ENCODE assay signal across 9 cellular contexts in genomic region chr3:51994530-51994929, GRCh38. TPM values are rescaled to one million over a fixed set of nuclear protein-coding genes. Genes with fewer than 3 reads are reported as not detected.
DNase-seq lines count a peak whose midpoint lies in the region; ATAC-seq and TF ChIP-seq lines count a peak whose summit lies in the region.
"Had no signal": no experiment of that assay in that cellular context is flagged by ENCODE, and none has a peak within 500 bp of the region (broad histone marks: within the 10 kb centered on the region; RNA-seq: fewer than 3 reads in every experiment).

No MANE protein-coding gene starts in this region.

- H3K4me3 Mint-ChIP-seq in CD4-positive, CD25-positive, alpha-beta regulatory T cell: peak overlapping the region; percentile 95 to 100 (median 99)
- H3K4me3 Mint-ChIP-seq in nephron: peak overlapping the region; percentile 99 to 100 (median 100)

- no peak for TF ChIP-seq POLR2A in NB4 (IDR thresholded peaks at IDR 0.05; ENCODE audit: extremely low read depth, insufficient read length)

- H3K4me1 ChIP-seq in CD4-positive, CD25-positive, alpha-beta regulatory T cell (ENCODE audit: control insufficient read depth, insufficient read depth, low read length, poor library complexity, severe bottlenecking): peaks cover 25% of the 10 kb centered on the region
- peaks cover 8% of the 10 kb centered on the region for H3K4me1 ChIP-seq in ectodermal cell (ENCODE audit: control insufficient read depth, insufficient read depth, low read length)

- DNase-seq in CD4-positive, CD25-positive, alpha-beta regulatory T cell: no peak
- no peak for DNase-seq in NB4 (ENCODE audit: low read depth)
- DNase-seq: MV-4-11 had no signal

- H3K9me3 ChIP-seq in CD4-positive, CD25-positive, alpha-beta regulatory T cell (ENCODE audit: control insufficient read depth in 2 of 2, low read length in 2 of 2): no peaks in the 10 kb centered on the region
- H3K9me3 ChIP-seq in ectodermal cell (ENCODE audit: control insufficient read depth, low read length): no peaks in the 10 kb centered on the region

- peaks cover 17% of the 10 kb centered on the region for H3K36me3 Mint-ChIP-seq in CD4-positive, CD25-positive, alpha-beta regulatory T cell
- H3K36me3 Mint-ChIP-seq in nephron (ENCODE audit: low read depth): peaks cover 43% of the 10 kb centered on the region

- H3K27me3 ChIP-seq in CD4-positive, CD25-positive, alpha-beta regulatory T cell (ENCODE audit: control insufficient read depth, insufficient read depth, low read length): no peaks in the 10 kb centered on the region
- H3K27me3 ChIP-seq in ectodermal cell (ENCODE audit: control insufficient read depth, insufficient read depth, low read length, poor library complexity, severe bottlenecking): no peaks in the 10 kb centered on the region

- H3K27ac Mint-ChIP-seq in CD4-positive, CD25-positive, alpha-beta regulatory T cell: peak overlapping the region; percentile 95 to 100 (median 100)
- H3K27ac Mint-ChIP-seq in nephron: peak overlapping the region; percentile 99 to 100 (median 99)

- peaks cover 0 to 44% (median 29%) of the 10 kb centered on the region in 4 donors for H3K4me1 Mint-ChIP-seq in CD4-positive, CD25-positive, alpha-beta regulatory T cell
- H3K4me1 Mint-ChIP-seq in nephron: peaks cover 33% of the 10 kb centered on the region

- peaks cover 10% of the 10 kb centered on the region for H3K27me3 Mint-ChIP-seq in CD4-positive, CD25-positive, alpha-beta regulatory T cell
- H3K27me3 Mint-ChIP-seq in nephron (ENCODE audit: low read depth): no peaks in the 10 kb centered on the region

- peaks cover 21% of the 10 kb centered on the region for H3K36me3 ChIP-seq in CD4-positive, CD25-positive, alpha-beta regulatory T cell (ENCODE audit: control insufficient read depth, insufficient read depth, low read length)
- H3K36me3 ChIP-seq in ectodermal cell (ENCODE audit: control insufficient read depth, insufficient read depth, low read length): peaks cover 26% of the 10 kb centered on the region

- 96 to 100% methylated on average over 2 of the region's 2 CpGs for WGBS in ectodermal cell, 2 experiments

- peak overlapping the region; percentile 88 for H3K4me3 ChIP-seq in CD4-positive, CD25-positive, alpha-beta regulatory T cell (ENCODE audit: low read depth, low read length)
- H3K4me3 ChIP-seq in NB4 (ENCODE audit: low read depth, low read length) (peak overlapping the region; percentile 98), ectodermal cell (ENCODE audit: insufficient read depth, low read depth, low read length) (peak overlapping the region; percentile 100)

- TF ChIP-seq CTCF in NB4 (IDR thresholded peaks at IDR 0.05; ENCODE audit: low read depth, low read length): no peak
- no peak for TF ChIP-seq CTCF in nephron (IDR thresholded peaks at IDR 0.05; ENCODE audit: unreplicated experiment in 3 of 3)

- no peak for ATAC-seq in CD4-positive, CD25-positive, alpha-beta regulatory T cell (ENCODE audit: low read depth in 2 of 2)
- ATAC-seq in HG03139 (IDR thresholded peaks at IDR 0.05; ENCODE audit: unreplicated experiment) (no peak), GM21423 (IDR thresholded peaks at IDR 0.05; ENCODE audit: unreplicated experiment) (no peak), HG02642 (IDR thresholded peaks at IDR 0.05; ENCODE audit: poor library complexity, unreplicated experiment) (no peak), GM19035 (IDR thresholded peaks at IDR 0.05; ENCODE audit: unreplicated experiment) (no peak)

- no peaks in the 10 kb centered on the region for H3K9me3 Mint-ChIP-seq in CD4-positive, CD25-positive, alpha-beta regulatory T cell
- H3K9me3 Mint-ChIP-seq in nephron: no peaks in the 10 kb centered on the region

- H3K27ac ChIP-seq in CD4-positive, CD25-positive, alpha-beta regulatory T cell (ENCODE audit: insufficient read depth, low read length, poor library complexity, severe bottlenecking): peak overlapping the region; percentile 89
- no peak overlapping the region for H3K27ac ChIP-seq in ectodermal cell (ENCODE audit: insufficient read depth, low read depth, low read length, poor library complexity, severe bottlenecking)

RNA-seq across cellular contexts. Expression of gene RPL29, which starts 1.2 kb away (rescaled TPM):
- total RNA-seq in CD4-positive, CD25-positive, alpha-beta regulatory T cell: 1,128 TPM
- 1,000 to 10,000 TPM; 1,236 to 1,661 (median 1,413) TPM for polyA plus RNA-seq in CD4-positive, CD25-positive, alpha-beta regulatory T cell
- polyA plus RNA-seq in ectodermal cell (2013, experiment 1 of 4): 1,860 TPM
- polyA plus RNA-seq in ectodermal cell (2013, experiment 2 of 4): 1,954 TPM
- 1,946 TPM for polyA plus RNA-seq in ectodermal cell (2013, experiment 3 of 4)
- polyA plus RNA-seq in ectodermal cell (2013, experiment 4 of 4): 2,154 TPM

RNA-seq across cellular contexts. Expression of gene ACY1, which starts 11.2 kb away (rescaled TPM):
- total RNA-seq in CD4-positive, CD25-positive, alpha-beta regulatory T cell: 6.7 TPM
- polyA plus RNA-seq in CD4-positive, CD25-positive, alpha-beta regulatory T cell: 10 to 100 TPM in 3 of 4 donors, 1 to 10 TPM in 1; 6.4 to 14.7 (median 11.3) TPM
- 26.6 TPM for polyA plus RNA-seq in ectodermal cell (2013, experiment 1 of 4)
- 19.4 TPM for polyA plus RNA-seq in ectodermal cell (2013, experiment 2 of 4)
- 24.1 TPM for polyA plus RNA-seq in ectodermal cell (2013, experiment 3 of 4)
- 26.8 TPM for polyA plus RNA-seq in ectodermal cell (2013, experiment 4 of 4)

RNA-seq across cellular contexts. Expression of gene ABHD14A, which starts 19.7 kb away (rescaled TPM):
- total RNA-seq in CD4-positive, CD25-positive, alpha-beta regulatory T cell: 12.7 TPM
- polyA plus RNA-seq in CD4-positive, CD25-positive, alpha-beta regulatory T cell: 100 to 1,000 TPM in 2 of 4 donors, 10 to 100 TPM in 2; 91.0 to 137 (median 105) TPM
- polyA plus RNA-seq in ectodermal cell (2013, experiment 1 of 4): 12.4 TPM
- polyA plus RNA-seq in ectodermal cell (2013, experiment 2 of 4): 11.1 TPM
- 16.1 TPM for polyA plus RNA-seq in ectodermal cell (2013, experiment 3 of 4)
- 13.6 TPM for polyA plus RNA-seq in ectodermal cell (2013, experiment 4 of 4)

RNA-seq across cellular contexts. Expression of gene ABHD14B, which starts 20.7 kb away (rescaled TPM):
- 45.1 TPM for total RNA-seq in CD4-positive, CD25-positive, alpha-beta regulatory T cell
- 10 to 100 TPM; 60.3 to 86.1 (median 78.8) TPM for polyA plus RNA-seq in CD4-positive, CD25-positive, alpha-beta regulatory T cell
- polyA plus RNA-seq in ectodermal cell (2013, experiment 1 of 4): 8.0 TPM
- polyA plus RNA-seq in ectodermal cell (2013, experiment 2 of 4): 7.3 TPM
- polyA plus RNA-seq in ectodermal cell (2013, experiment 3 of 4): 9.0 TPM
- 10.6 TPM for polyA plus RNA-seq in ectodermal cell (2013, experiment 4 of 4)

RNA-seq across cellular contexts. Expression of gene PCBP4, which starts 27.3 kb away (rescaled TPM):
- 24.6 TPM for total RNA-seq in CD4-positive, CD25-positive, alpha-beta regulatory T cell
- polyA plus RNA-seq in CD4-positive, CD25-positive, alpha-beta regulatory T cell: 10 to 100 TPM in 3 of 4 donors, 1 to 10 TPM in 1; 9.6 to 19.4 (median 12.9) TPM
- polyA plus RNA-seq in ectodermal cell (2013, experiment 1 of 4): 111 TPM
- polyA plus RNA-seq in ectodermal cell (2013, experiment 2 of 4): 104 TPM
- polyA plus RNA-seq in ectodermal cell (2013, experiment 3 of 4): 105 TPM
- polyA plus RNA-seq in ectodermal cell (2013, experiment 4 of 4): 123 TPM
